Comparison of ENCODE assay signal across 20 cellular contexts in genomic region chr13:92354583-92354982, GRCh38.
"Had no signal": no experiment of that assay in that cellular context is flagged by ENCODE, and none has a peak within 500 bp of the region (broad histone marks: within the 10 kb centered on the region; RNA-seq: fewer than 3 reads in every experiment).

No MANE protein-coding gene starts in this region.

- H3K27ac ChIP-seq: coronary artery, esophagus muscularis mucosa, ovary, prostate gland, tibial artery had no signal

- FAIRE-seq: bronchial epithelial cell had no signal

- H3K27me3 ChIP-seq: esophagus muscularis mucosa, ovary, tibial artery had no signal

- H3K4me3 ChIP-seq: coronary artery, esophagus muscularis mucosa, ovary, prostate gland, tibial artery had no signal

- ATAC-seq: activated CD4-positive, alpha-beta T cell treated with anti-CD3 and anti-CD28 coated beads for 36 hours; left cardiac atrium; natural killer cell treated with Interleukin-12 subunit alpha and Interleukin-12 subunit beta and Interleukin-15 and Interleukin-18, amount 100 ng/mL, for 72 hours; stimulated activated effector memory CD8-positive, alpha-beta T cell treated with anti-CD3 and anti-CD28 coated beads, Interleukin-12 subunit alpha, Interleukin-12 subunit beta, amount 100 ng/mL, for 72 hours; stimulated activated naive CD8-positive, alpha-beta T cell treated with anti-CD3 and anti-CD28 coated beads, Interleukin-15, amount 100 ng/mL, for 72 hours had no signal

- H3K36me3 ChIP-seq: esophagus muscularis mucosa, ovary, prostate gland, tibial artery had no signal

- H3K9me3 ChIP-seq: ovary, prostate gland, tibial artery had no signal

- DNase-seq: activated B cell treated with CpG ODN at 0.5 μM for 24 hours; activated CD4-positive, alpha-beta T cell treated with anti-CD3 and anti-CD28 coated beads for 36 hours; activated CD4-positive, alpha-beta T cell treated with anti-CD3 and anti-CD28 coated beads, Interleukin-2, amount 50 U/mL, for 4 hours; activated CD8-positive, alpha-beta memory T cell treated with anti-CD3 and anti-CD28 coated beads for 24 hours; activated CD8-positive, alpha-beta memory T cell treated with anti-CD3 and anti-CD28 coated beads, Interleukin-2, amount 50 U/mL, for 48 hours; activated naive CD4-positive, alpha-beta T cell treated with anti-CD3 and anti-CD28 coated beads for 36 hours; activated T-cell treated with anti-CD3 and anti-CD28 coated beads, Interleukin-2, amount 50 U/mL, for 48 hours; aorta; left cardiac atrium; stimulated activated CD4-positive, alpha-beta T cell treated with anti-CD3 and anti-CD28 coated beads, Interleukin-1b, Interleukin-23, amount 100 ng/mL, for 48 hours; stimulated activated naive CD8-positive, alpha-beta T cell treated with anti-CD3 and anti-CD28 coated beads, Interleukin-15, amount 100 ng/mL, for 72 hours; T-helper 9 cell; tibial artery had no signal

- H3K4me1 ChIP-seq: esophagus muscularis mucosa, prostate gland, tibial artery had no signal
